Comparison of ENCODE assay signal across 23 cellular contexts in the genomic region with DNA sequence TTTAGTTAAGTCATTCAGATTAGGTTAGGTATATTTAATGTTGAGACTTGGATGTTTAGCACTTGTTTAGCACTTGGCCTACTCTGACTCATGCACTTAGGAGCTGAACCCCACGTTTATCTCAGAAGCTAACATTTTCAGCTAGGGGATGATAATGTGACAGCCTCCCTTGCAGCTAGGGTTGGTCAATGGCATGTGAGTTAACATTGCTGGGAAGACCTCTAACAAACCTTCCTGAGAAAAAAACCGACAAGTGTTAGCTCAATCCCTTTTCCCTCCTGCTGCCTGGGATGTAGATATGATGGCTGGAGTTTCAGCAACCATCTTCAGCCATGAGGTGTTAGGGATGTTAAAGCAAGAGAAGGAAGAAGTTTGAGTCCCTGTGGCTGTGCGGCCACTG.
"Had no signal": no experiment of that assay in that cellular context is flagged by ENCODE, and none has a peak within 500 bp of the region (broad histone marks: within the 10 kb centered on the region; RNA-seq: fewer than 3 reads in every experiment).

No MANE protein-coding gene starts in this region.

- H3K36me3 ChIP-seq: neutrophil, pancreas, right lobe of liver, sigmoid colon, stomach, thoracic aorta, thyroid gland, tibial nerve, upper lobe of left lung, uterus had no signal

- DNase-seq: naive thymus-derived CD8-positive, alpha-beta T cell; nephron progenitor cell; nucleus accumbens; pancreas; psoas muscle; right cardiac atrium; right lobe of liver; sigmoid colon; small intestine; stimulated activated CD4-positive, alpha-beta T cell treated with anti-CD3 and anti-CD28 coated beads, Interleukin-15, amount 100 ng/mL, for 24 hours; stimulated activated CD4-positive, alpha-beta T cell treated with anti-CD3 and anti-CD28 coated beads, Interleukin-2, amount 100 ng/mL, for 24 hours; stimulated activated CD4-positive, alpha-beta T cell treated with anti-CD3 and anti-CD28 coated beads, Interleukin-2, amount 100 ng/mL, for 48 hours; stimulated activated CD4-positive, alpha-beta T cell treated with anti-CD3 and anti-CD28 coated beads, Interleukin-4, amount 100 ng/mL, for 24 hours; stimulated activated naive B cell treated with anti-CD40 and anti-IgM and Interleukin-4, amounts not matched to agents 10 μg/mL and 1 μg/mL and 100 μg/mL, for 72 hours; stimulated activated naive CD4-positive, alpha-beta T cell treated with Interleukin-2 at 50 U/mL for 16 hours; stomach; thyroid gland; trophoblast cell; upper lobe of left lung; uterus had no signal

- H3K27me3 ChIP-seq: right lobe of liver, sigmoid colon, thyroid gland, upper lobe of left lung, uterus had no signal

- H3K4me3 ChIP-seq: pancreas, psoas muscle, right lobe of liver, sigmoid colon, stomach, thoracic aorta, thyroid gland, tibial nerve, upper lobe of left lung, uterus had no signal

- H3K27ac ChIP-seq: neutrophil, pancreas, psoas muscle, right lobe of liver, sigmoid colon, stomach, thoracic aorta, thyroid gland, tibial nerve, upper lobe of left lung, uterus had no signal

- H3K4me1 ChIP-seq: pancreas, psoas muscle, right lobe of liver, sigmoid colon, stomach, thyroid gland, tibial nerve, upper lobe of left lung, uterus had no signal

- H3K9me3 ChIP-seq: neutrophil, pancreas, psoas muscle, right lobe of liver, thoracic aorta, thyroid gland, upper lobe of left lung, uterus had no signal

- FAIRE-seq: pancreas, small intestine had no signal

- ATAC-seq: naive thymus-derived CD8-positive, alpha-beta T cell; pancreas; psoas muscle; right cardiac atrium; right lobe of liver; stimulated activated naive B cell treated with anti-CD40 and anti-IgM and Interleukin-4, amounts not matched to agents 10 μg/mL and 1 μg/mL and 100 μg/mL, for 72 hours had no signal
